14 cellular contexts compared by ENCODE assay signal in the genomic region with DNA sequence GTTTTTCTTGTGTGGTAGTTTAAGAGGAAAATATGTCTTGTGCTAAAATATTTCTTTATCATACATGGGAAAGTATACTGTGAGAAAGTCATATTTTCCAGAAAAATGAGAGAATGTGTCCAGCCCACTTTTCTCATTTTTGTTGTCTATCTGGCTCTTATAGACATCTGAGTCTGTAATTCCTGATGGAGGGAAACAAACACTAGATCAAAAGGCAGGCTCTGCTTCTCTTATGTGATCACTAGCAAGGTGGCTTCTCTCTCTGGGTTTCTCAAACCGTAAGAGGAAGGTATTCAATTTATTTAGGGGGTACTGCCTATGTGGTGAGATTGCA. TPM values are rescaled to one million over a fixed set of nuclear protein-coding genes. Genes with fewer than 3 reads are reported as not detected.
DNase-seq lines count a peak whose midpoint lies in the region; ATAC-seq and TF ChIP-seq lines count a peak whose summit lies in the region.
"Had no signal": no experiment of that assay in that cellular context is flagged by ENCODE, and none has a peak within 500 bp of the region (broad histone marks: within the 10 kb centered on the region; RNA-seq: fewer than 3 reads in every experiment).

No MANE protein-coding gene starts in this region.

- H4K20me1 ChIP-seq in OCI-LY1 (ENCODE audit: insufficient read depth, low read length): no peaks in the 10 kb centered on the region

- H3K27ac ChIP-seq in OCI-LY1 (ENCODE audit: low read depth, low read length, poor library complexity, severe bottlenecking): peak overlapping the region; percentile 66

- no peaks in the 10 kb centered on the region for H3K79me2 ChIP-seq in OCI-LY1 (ENCODE audit: insufficient read depth, low read length)

- H3F3A ChIP-seq in OCI-LY1 (ENCODE audit: insufficient read depth, low read length): peaks cover 4% of the 10 kb centered on the region

- H3K9me3 ChIP-seq in OCI-LY1 (ENCODE audit: low read length): no peaks in the 10 kb centered on the region

- ATAC-seq in activated naive CD4-positive, alpha-beta T cell treated with anti-CD3 and anti-CD28 coated beads, Interleukin-2, amount 50 U/mL, for 72 hours: no peak
- no peak for ATAC-seq in stimulated activated naive CD8-positive, alpha-beta T cell treated with anti-CD3 and anti-CD28 coated beads, Interleukin-15, amount 100 ng/mL, for 72 hours
- ATAC-seq in HG02852 (IDR thresholded peaks at IDR 0.05; ENCODE audit: unreplicated experiment): no peak

- no peak overlapping the region for H3K4me2 ChIP-seq in OCI-LY1 (ENCODE audit: low read length)

- no peak for DNase-seq in activated naive CD4-positive, alpha-beta T cell treated with anti-CD3 and anti-CD28 coated beads, Interleukin-2, amount 50 U/mL, for 72 hours (ENCODE audit: low spot score in 2 of 2)
- no peak for DNase-seq in activated naive CD4-positive, alpha-beta T cell treated with Interleukin-2 at 50 U/mL for 16 hours
- DNase-seq in activated naive CD8-positive, alpha-beta T cell treated with anti-CD3 and anti-CD28 coated beads for 36 hours: no peak
- DNase-seq in stimulated activated naive CD8-positive, alpha-beta T cell treated with anti-CD3 and anti-CD28 coated beads, Interleukin-15, amount 100 ng/mL, for 72 hours: no peak
- DNase-seq in NCI-H1694 (lab: John Stamatoyannopoulos, UW): no peak
- DNase-seq: CD8-positive, alpha-beta memory T cell; KG1; NCI-H1092; NCI-H1694 treated with DMSO at 0.1 percent for 48 hours; NCI-H446; NCI-H748 treated with DMSO at 0.1 percent for 48 hours; SIG-M5 had no signal

- H3K27me3 Mint-ChIP-seq in activated naive CD8-positive, alpha-beta T cell treated with anti-CD3 and anti-CD28 coated beads for 36 hours: no peaks in the 10 kb centered on the region
- no peaks in the 10 kb centered on the region for H3K27me3 Mint-ChIP-seq in stimulated activated naive CD8-positive, alpha-beta T cell treated with anti-CD3 and anti-CD28 coated beads, Interleukin-15, amount 100 ng/mL, for 72 hours
- H3K27me3 Mint-ChIP-seq: CD8-positive, alpha-beta memory T cell had no signal

- H3K27me3 ChIP-seq in OCI-LY1 (ENCODE audit: insufficient read depth, low read length): no peaks in the 10 kb centered on the region

- H3K4me1 ChIP-seq in OCI-LY1 (ENCODE audit: insufficient read depth, low read length, severe bottlenecking): peaks cover 68% of the 10 kb centered on the region

- no peaks in the 10 kb centered on the region for H3K36me3 Mint-ChIP-seq in activated naive CD4-positive, alpha-beta T cell treated with anti-CD3 and anti-CD28 coated beads, Interleukin-2, amount 50 U/mL, for 72 hours
- H3K36me3 Mint-ChIP-seq in activated naive CD8-positive, alpha-beta T cell treated with anti-CD3 and anti-CD28 coated beads for 36 hours: peaks cover 4% of the 10 kb centered on the region

- no peak for TF ChIP-seq CTCF in OCI-LY1 (IDR thresholded peaks at IDR 0.05; ENCODE audit: low read length)

- H3K9ac ChIP-seq in OCI-LY1 (ENCODE audit: low read length): no peak overlapping the region

- H3K9me3 Mint-ChIP-seq in activated naive CD4-positive, alpha-beta T cell treated with anti-CD3 and anti-CD28 coated beads, Interleukin-2, amount 50 U/mL, for 72 hours: no peaks in the 10 kb centered on the region
- H3K9me3 Mint-ChIP-seq in activated naive CD8-positive, alpha-beta T cell treated with anti-CD3 and anti-CD28 coated beads for 36 hours: no peaks in the 10 kb centered on the region
- no peaks in the 10 kb centered on the region for H3K9me3 Mint-ChIP-seq in stimulated activated naive CD8-positive, alpha-beta T cell treated with anti-CD3 and anti-CD28 coated beads, Interleukin-15, amount 100 ng/mL, for 72 hours
- H3K9me3 Mint-ChIP-seq: CD8-positive, alpha-beta memory T cell had no signal

- H3K4me1 Mint-ChIP-seq in activated naive CD8-positive, alpha-beta T cell treated with anti-CD3 and anti-CD28 coated beads for 36 hours: peaks cover 24% of the 10 kb centered on the region
- H3K4me1 Mint-ChIP-seq in stimulated activated naive CD8-positive, alpha-beta T cell treated with anti-CD3 and anti-CD28 coated beads, Interleukin-15, amount 100 ng/mL, for 72 hours: peaks cover 55% of the 10 kb centered on the region

- H2AFZ ChIP-seq in OCI-LY1 (ENCODE audit: low read length): no peak overlapping the region

- H3K36me3 ChIP-seq in OCI-LY1 (ENCODE audit: insufficient read depth, low read length): no peaks in the 10 kb centered on the region

- H3K4me3 Mint-ChIP-seq in activated naive CD8-positive, alpha-beta T cell treated with anti-CD3 and anti-CD28 coated beads for 36 hours: no peak overlapping the region
- peak overlapping the region; percentile 31 to 60 for H3K4me3 Mint-ChIP-seq in stimulated activated naive CD8-positive, alpha-beta T cell treated with anti-CD3 and anti-CD28 coated beads, Interleukin-15, amount 100 ng/mL, for 72 hours

- H3K4me3 ChIP-seq in OCI-LY1 (ENCODE audit: low read depth, low read length, poor library complexity, severe bottlenecking): no peak overlapping the region

- peak overlapping the region; percentile 17 to 95 for H3K27ac Mint-ChIP-seq in activated naive CD4-positive, alpha-beta T cell treated with anti-CD3 and anti-CD28 coated beads, Interleukin-2, amount 50 U/mL, for 72 hours
- H3K27ac Mint-ChIP-seq in activated naive CD8-positive, alpha-beta T cell treated with anti-CD3 and anti-CD28 coated beads for 36 hours: peak overlapping the region; percentile 9
- peak overlapping the region in 1 of 2 donors; percentile 59 for H3K27ac Mint-ChIP-seq in stimulated activated naive CD8-positive, alpha-beta T cell treated with anti-CD3 and anti-CD28 coated beads, Interleukin-15, amount 100 ng/mL, for 72 hours

- no peaks in the 10 kb centered on the region for H3K9me2 ChIP-seq in OCI-LY1 (ENCODE audit: low read depth, low read length)

RNA-seq across cellular contexts. Expression of a gene that starts 40.0 kb away (rescaled TPM):
- 10 to 100 TPM; 14.4 to 20.7 TPM for total RNA-seq in activated naive CD4-positive, alpha-beta T cell treated with anti-CD3 and anti-CD28 coated beads, Interleukin-2, amount 50 U/mL, for 72 hours
- total RNA-seq in activated naive CD8-positive, alpha-beta T cell treated with anti-CD3 and anti-CD28 coated beads for 36 hours: 10 to 100 TPM; 18.5 to 20.0 TPM

RNA-seq across cellular contexts. Expression of a gene that starts 40.5 kb away (rescaled TPM):
- 10 to 100 TPM in 1 of 2 donors, 1 to 10 TPM in 1; 8.5 to 13.4 TPM for total RNA-seq in activated naive CD4-positive, alpha-beta T cell treated with anti-CD3 and anti-CD28 coated beads, Interleukin-2, amount 50 U/mL, for 72 hours
- total RNA-seq in activated naive CD8-positive, alpha-beta T cell treated with anti-CD3 and anti-CD28 coated beads for 36 hours: 1 to 10 TPM; 9.5 to 9.7 TPM
